Comparison of ENCODE assay signal across 9 cellular contexts in genomic region chrX:134622056-134622812, GRCh38. TPM values are rescaled to one million over a fixed set of nuclear protein-coding genes. Genes with fewer than 3 reads are reported as not detected.
A peak's percentile ranks its signal among the peaks of the same experiment; 100 is the strongest.
DNase-seq lines count a peak whose midpoint lies in the region; ATAC-seq and TF ChIP-seq lines count a peak whose summit lies in the region.
"Had no signal": no experiment of that assay in that cellular context is flagged by ENCODE, and none has a peak within 500 bp of the region (broad histone marks: within the 10 kb centered on the region; RNA-seq: fewer than 3 reads in every experiment).

No MANE protein-coding gene starts in this region.

- no peaks in the 10 kb centered on the region for H3K27me3 ChIP-seq in left lung
- H3K27me3 ChIP-seq: right lobe of liver had no signal

- no peak overlapping the region for H3K4me3 Mint-ChIP-seq in activated T-cell treated with anti-CD3 and anti-CD28 coated beads, Interleukin-2, amount 50 U/mL, for 4 hours
- no peak overlapping the region for H3K4me3 Mint-ChIP-seq in effector memory CD8-positive, alpha-beta T cell

- intact Hi-C loops in left lung (cut with DNase I): no loop called here

- H3K27me3 Mint-ChIP-seq in activated T-cell treated with anti-CD3 and anti-CD28 coated beads, Interleukin-2, amount 50 U/mL, for 4 hours (ENCODE audit: low read depth): peaks cover 3% of the 10 kb centered on the region
- no peaks in the 10 kb centered on the region for H3K27me3 Mint-ChIP-seq in effector memory CD8-positive, alpha-beta T cell

- H3K27ac Mint-ChIP-seq in effector memory CD8-positive, alpha-beta T cell: no peak overlapping the region

- H3K4me1 ChIP-seq in left lung: peaks cover 6 to 13% of the 10 kb centered on the region in 2 donors
- H3K4me1 ChIP-seq: right lobe of liver had no signal

- H3K27ac ChIP-seq in left lung: peak overlapping the region in 1 of 2 donors; percentile 13
- H3K27ac ChIP-seq: right lobe of liver had no signal

- H3K4me3 ChIP-seq in left lung: no peak overlapping the region
- H3K4me3 ChIP-seq: right lobe of liver had no signal

- ATAC-seq in GM21367 (IDR thresholded peaks at IDR 0.05; ENCODE audit: unreplicated experiment) (peak; percentile 89), left lung (peak; percentile 80)
- peak; percentile 81 to 84 for ATAC-seq in activated T-cell treated with anti-CD3 and anti-CD28 coated beads, Interleukin-2, amount 50 U/mL, for 4 hours
- no peak for ATAC-seq in effector memory CD8-positive, alpha-beta T cell (replicated peaks)

- no peaks in the 10 kb centered on the region for H3K9me3 Mint-ChIP-seq in activated T-cell treated with anti-CD3 and anti-CD28 coated beads, Interleukin-2, amount 50 U/mL, for 4 hours
- H3K9me3 Mint-ChIP-seq in effector memory CD8-positive, alpha-beta T cell: no peaks in the 10 kb centered on the region

- no peaks in the 10 kb centered on the region for H3K36me3 ChIP-seq in left lung
- H3K36me3 ChIP-seq: right lobe of liver had no signal

- CTCF ChIA-PET in GM10248 (lab: Yijun Ruan, JAX): interaction anchor here (1.1 kb wide), 1 partner anchor 9 kb away, joined by 3 read pairs; no protein-coding TSS in a partner anchor

- TF ChIP-seq CTCF in GM10248 (IDR thresholded peaks at IDR 0.05; ENCODE audit: control extremely low read depth, extremely low read depth, low read depth, missing control alignments): no peak
- no peak for TF ChIP-seq CTCF in left lung (IDR thresholded peaks at IDR 0.05)

- peaks cover 6% of the 10 kb centered on the region for H3K4me1 Mint-ChIP-seq in activated T-cell treated with anti-CD3 and anti-CD28 coated beads, Interleukin-2, amount 50 U/mL, for 4 hours (ENCODE audit: low read depth)
- no peaks in the 10 kb centered on the region for H3K4me1 Mint-ChIP-seq in effector memory CD8-positive, alpha-beta T cell (ENCODE audit: low read depth in 2 of 2)

- DNase-seq in GM10248 (ENCODE audit: extremely low spot score): peak; percentile 33
- DNase-seq in HK-2 (ENCODE audit: unreplicated experiment): peak; percentile 42
- DNase-seq in activated T-cell treated with anti-CD3 and anti-CD28 coated beads, Interleukin-2, amount 50 U/mL, for 4 hours: no peak
- DNase-seq in left lung: no peak
- DNase-seq in effector memory CD8-positive, alpha-beta T cell: no peak
- no peak for DNase-seq in NCI-H2029 (lab: John Stamatoyannopoulos, UW)
- no peak for DNase-seq in NCI-H2227 (lab: John Stamatoyannopoulos, UW; ENCODE audit: unreplicated experiment)
- DNase-seq: right lobe of liver had no signal

- no peaks in the 10 kb centered on the region for H3K9me3 ChIP-seq in left lung
- H3K9me3 ChIP-seq: right lobe of liver had no signal

- POLR2A ChIA-PET in GM10248 (lab: Yijun Ruan, JAX): no interaction called here

- no peaks in the 10 kb centered on the region for H3K36me3 Mint-ChIP-seq in activated T-cell treated with anti-CD3 and anti-CD28 coated beads, Interleukin-2, amount 50 U/mL, for 4 hours (ENCODE audit: insufficient read depth)
- H3K36me3 Mint-ChIP-seq in effector memory CD8-positive, alpha-beta T cell (ENCODE audit: insufficient read depth): no peaks in the 10 kb centered on the region

RNA-seq across cellular contexts. Expression of gene PLAC1, which starts 36.0 kb away (rescaled TPM):
- under 1 TPM in 2 of 3 donors, not detected in 1; 0.24 to 0.35 TPM for total RNA-seq in activated T-cell treated with anti-CD3 and anti-CD28 coated beads, Interleukin-2, amount 50 U/mL, for 4 hours
- total RNA-seq in left lung: not detected
- total RNA-seq: right lobe of liver had no signal

Comparison
In these comparisons a context has a peak if more than half of its experiments do, and no peak if none do; other contexts are left out.
1. DNase-seq: peak in GM10248 (single experiment) and HK-2 (single experiment); none in activated T-cell treated with anti-CD3 and anti-CD28 coated beads, Interleukin-2, amount 50 U/mL, for 4 hours (single experiment), left lung (0 of 2), effector memory CD8-positive, alpha-beta T cell (0 of 3), NCI-H2029 (single experiment) and NCI-H2227 (single experiment).